In genomic region chr15:58770519-58770856, GRCh38 we compare ENCODE assay signal across 8 cellular contexts.
A peak's percentile ranks its signal among the peaks of the same experiment; 100 is the strongest.
DNase-seq lines count a peak whose midpoint lies in the region; ATAC-seq and TF ChIP-seq lines count a peak whose summit lies in the region.

No MANE protein-coding gene starts in this region.

- H3K4me1 ChIP-seq in Loucy (ENCODE audit: insufficient read depth, low read length, poor library complexity, severe bottlenecking) = peaks cover 43% of the 10 kb centered on the region

- H3K27me3 ChIP-seq in Loucy (ENCODE audit: insufficient read depth, low read length, poor library complexity, severe bottlenecking) = no peaks in the 10 kb centered on the region

- peaks cover 6% of the 10 kb centered on the region for H4K20me1 ChIP-seq in Loucy (ENCODE audit: insufficient read depth, low read length, poor library complexity, severe bottlenecking)

- H3K36me3 ChIP-seq in Loucy (ENCODE audit: insufficient read depth, low read length) = no peaks in the 10 kb centered on the region

- H3K9me3 Mint-ChIP-seq in stimulated activated naive B cell treated with anti-CD40 and anti-IgM and Interleukin-4, amounts not matched to agents 10 μg/mL and 1 μg/mL and 100 μg/mL, for 72 hours = no peaks in the 10 kb centered on the region

- H3K4me2 ChIP-seq in Loucy (ENCODE audit: low read depth, low read length, poor library complexity, severe bottlenecking) = peak overlapping the region; percentile 77

- peak; percentile 14 for ATAC-seq in GM21381 (IDR thresholded peaks at IDR 0.05; ENCODE audit: unreplicated experiment)
- ATAC-seq in stimulated activated naive B cell treated with anti-CD40 and anti-IgM and Interleukin-4, amounts not matched to agents 10 μg/mL and 1 μg/mL and 100 μg/mL, for 72 hours (replicated peaks) = peak; percentile 53 to 62

- DNase-seq in EH (ENCODE audit: low read depth) = peak; percentile 91
- peak; percentile 83 for DNase-seq in amniotic epithelial cell (ENCODE audit: low read depth)
- peak; percentile 37 for DNase-seq in stimulated activated naive B cell treated with anti-CD40 and anti-IgM and Interleukin-4, amounts not matched to agents 10 μg/mL and 1 μg/mL and 100 μg/mL, for 72 hours
- DNase-seq in NCI-H345 (lab: John Stamatoyannopoulos, UW) = no peak
- no peak for DNase-seq in NCI-H774 (lab: John Stamatoyannopoulos, UW)

- no peaks in the 10 kb centered on the region for H3K27me3 Mint-ChIP-seq in stimulated activated naive B cell treated with anti-CD40 and anti-IgM and Interleukin-4, amounts not matched to agents 10 μg/mL and 1 μg/mL and 100 μg/mL, for 72 hours

- peaks cover 0 to 2% of the 10 kb centered on the region in 2 donors for H3K36me3 Mint-ChIP-seq in stimulated activated naive B cell treated with anti-CD40 and anti-IgM and Interleukin-4, amounts not matched to agents 10 μg/mL and 1 μg/mL and 100 μg/mL, for 72 hours

- H3K9me2 ChIP-seq in Loucy (replicated peaks; ENCODE audit: low read depth, low read length) = no peaks in the 10 kb centered on the region

- 0 out of 2 replicates have a peak, but pooled peaks cover 3% of the 10 kb centered on the region for H3F3A ChIP-seq in Loucy (ENCODE audit: low read depth)

- H3K79me2 ChIP-seq in Loucy (ENCODE audit: insufficient read depth, low read length) = peaks cover 42% of the 10 kb centered on the region

- peak overlapping the region; percentile 90 for H2AFZ ChIP-seq in Loucy (ENCODE audit: low read length)

- H3K4me3 Mint-ChIP-seq in stimulated activated naive B cell treated with anti-CD40 and anti-IgM and Interleukin-4, amounts not matched to agents 10 μg/mL and 1 μg/mL and 100 μg/mL, for 72 hours = peak overlapping the region; percentile 90 to 97

- peaks cover 0 to 3% of the 10 kb centered on the region in 2 donors for H3K4me1 Mint-ChIP-seq in stimulated activated naive B cell treated with anti-CD40 and anti-IgM and Interleukin-4, amounts not matched to agents 10 μg/mL and 1 μg/mL and 100 μg/mL, for 72 hours

- TF ChIP-seq CTCF in Loucy (conservative IDR thresholded peaks at IDR 0.05; ENCODE audit: low read length) = 0 out of 2 replicates have a peak, but pooled peaks have one; percentile 7

- H3K9ac ChIP-seq in Loucy (ENCODE audit: low read depth, low read length, poor library complexity, severe bottlenecking) = peak overlapping the region; percentile 85

- peak overlapping the region; percentile 98 for H3K27ac Mint-ChIP-seq in stimulated activated naive B cell treated with anti-CD40 and anti-IgM and Interleukin-4, amounts not matched to agents 10 μg/mL and 1 μg/mL and 100 μg/mL, for 72 hours

- H3K9me3 ChIP-seq in Loucy (ENCODE audit: insufficient read depth, low read depth, low read length) = no peaks in the 10 kb centered on the region

- peak overlapping the region; percentile 82 for H3K4me3 ChIP-seq in Loucy (ENCODE audit: low read length, poor library complexity, severe bottlenecking)
- H3K4me3 ChIP-seq in iPS-11a (ENCODE audit: low read depth, low read length) = peak overlapping the region; percentile 43

Comparison
In these comparisons a context has a peak if more than half of its experiments do, and no peak if none do; other contexts are left out.
1. DNase-seq: peak in EH (single experiment), amniotic epithelial cell (single experiment) and stimulated activated naive B cell treated with anti-CD40 and anti-IgM and Interleukin-4, amounts not matched to agents 10 μg/mL and 1 μg/mL and 100 μg/mL, for 72 hours (single experiment); none in NCI-H345 (single experiment) and NCI-H774 (single experiment).